ENCODE assay signal across 8 cellular contexts in genomic region chr14:52961060-52961639, GRCh38. TPM values are rescaled to one million over a fixed set of nuclear protein-coding genes. Genes with fewer than 3 reads are reported as not detected.
A peak's percentile ranks its signal among the peaks of the same experiment; 100 is the strongest.
DNase-seq lines count a peak whose midpoint lies in the region; ATAC-seq and TF ChIP-seq lines count a peak whose summit lies in the region.

No MANE protein-coding gene starts in this region.

- H3K4me3 Mint-ChIP-seq in activated naive CD8-positive, alpha-beta T cell treated with anti-CD3 and anti-CD28 coated beads, Interleukin-2, amount 50 U/mL, for 24 hours, result no peak overlapping the region

- H3K27me3 Mint-ChIP-seq in activated naive CD8-positive, alpha-beta T cell treated with anti-CD3 and anti-CD28 coated beads, Interleukin-2, amount 50 U/mL, for 24 hours, result no peaks in the 10 kb centered on the region

- H3K4me1 ChIP-seq in Karpas-422 (ENCODE audit: low read length) (no peaks in the 10 kb centered on the region), right cardiac atrium (ENCODE audit: control insufficient read depth, insufficient read depth, low read length) (no peaks in the 10 kb centered on the region), spleen (peaks cover 0 to 14% (median 7%) of the 10 kb centered on the region in 6 donors)

- H3K27ac Mint-ChIP-seq in activated naive CD8-positive, alpha-beta T cell treated with anti-CD3 and anti-CD28 coated beads, Interleukin-2, amount 50 U/mL, for 24 hours, result no peak overlapping the region

- 71% methylated on average over 4 of the region's 4 CpGs for WGBS in right cardiac atrium
- WGBS in spleen, 5 donors, result 71 to 90% (median 80%) methylated on average over 4 of the region's 4 CpGs

- H3K4me3 ChIP-seq in Karpas-422 (ENCODE audit: low read length) (no peak overlapping the region), right cardiac atrium (ENCODE audit: low read length) (no peak overlapping the region), spleen (no peak overlapping the region)

- H3K9ac ChIP-seq in Karpas-422 (ENCODE audit: low read length), result no peak overlapping the region

- no peaks in the 10 kb centered on the region for H3K9me2 ChIP-seq in Karpas-422 (replicated peaks; ENCODE audit: insufficient read depth, low read length)

- no peak for TF ChIP-seq POLR2A in spleen (IDR thresholded peaks at IDR 0.05)

- H3K36me3 ChIP-seq in Karpas-422 (ENCODE audit: insufficient read depth, low read length), result no peaks in the 10 kb centered on the region
- no peaks in the 10 kb centered on the region for H3K36me3 ChIP-seq in spleen

- H4K20me1 ChIP-seq in Karpas-422 (ENCODE audit: insufficient read depth, low read depth, low read length), result no peaks in the 10 kb centered on the region

- DNase-seq in activated gamma-delta T cell treated with Interleukin-2 at 50 U/mL for 16 hours (peak; percentile 53), activated gamma-delta T cell (lab: John Stamatoyannopoulos, UW) (no peak), Karpas-422 (peak; percentile 88), SHP77 treated with DMSO at 0.1 percent for 48 hours (lab: John Stamatoyannopoulos, UW) (peak; percentile 38), right cardiac atrium (peak; percentile 30 to 52 (median 51)), spleen (no peak), cerebellar nuclear complex (lab: John Stamatoyannopoulos, UW) (no peak)
- DNase-seq in activated naive CD8-positive, alpha-beta T cell treated with anti-CD3 and anti-CD28 coated beads, Interleukin-2, amount 50 U/mL, for 24 hours, result peak; percentile 46

- H3K36me3 Mint-ChIP-seq in activated naive CD8-positive, alpha-beta T cell treated with anti-CD3 and anti-CD28 coated beads, Interleukin-2, amount 50 U/mL, for 24 hours (ENCODE audit: low read depth), result no peaks in the 10 kb centered on the region

- H3K4me2 ChIP-seq in Karpas-422 (ENCODE audit: low read depth, low read length, poor library complexity, severe bottlenecking), result no peak overlapping the region

- peak; percentile 38 to 71 (median 64) for TF ChIP-seq CTCF in spleen (IDR thresholded peaks at IDR 0.05 in 8 of 11, conservative IDR thresholded peaks at IDR 0.05 in 3 of 11)

- H3K27ac ChIP-seq in Karpas-422 (ENCODE audit: low read length) (no peak overlapping the region), right cardiac atrium (ENCODE audit: low read length) (peak overlapping the region; percentile 12), spleen (peak overlapping the region in 6 of 8 donors; percentile 4 to 61 (median 32))

- no peaks in the 10 kb centered on the region for H3K79me2 ChIP-seq in Karpas-422 (ENCODE audit: low read length)

- peak overlapping the region; percentile 64 for H2AFZ ChIP-seq in Karpas-422 (ENCODE audit: low read length)

- ATAC-seq in activated naive CD8-positive, alpha-beta T cell treated with anti-CD3 and anti-CD28 coated beads, Interleukin-2, amount 50 U/mL, for 24 hours, result peak; percentile 52
- peak; percentile 87 to 92 for ATAC-seq in right cardiac atrium

- H3K4me1 Mint-ChIP-seq in activated naive CD8-positive, alpha-beta T cell treated with anti-CD3 and anti-CD28 coated beads, Interleukin-2, amount 50 U/mL, for 24 hours, result peaks cover 2% of the 10 kb centered on the region

- intact Hi-C loops in right cardiac atrium (cut with DNase I) (loop anchor here (2.0 to 10.0 kb wide), 3 partner anchors 84 to 139 kb away; no protein-coding TSS in a partner anchor), spleen (cut with DNase I; ENCODE audit: low total_unique reads) (loop anchor here (5.0 kb wide), 1 partner anchor 139 kb away; no protein-coding TSS in a partner anchor)

- H3K27me3 ChIP-seq in Karpas-422 (ENCODE audit: low read length) (no peaks in the 10 kb centered on the region), right cardiac atrium (ENCODE audit: control insufficient read depth, insufficient read depth) (no peaks in the 10 kb centered on the region), spleen (replicated peaks in 1 of 7) (no peaks in the 10 kb centered on the region)

- H3K9me3 Mint-ChIP-seq in activated naive CD8-positive, alpha-beta T cell treated with anti-CD3 and anti-CD28 coated beads, Interleukin-2, amount 50 U/mL, for 24 hours, result no peaks in the 10 kb centered on the region

- H3K9me3 ChIP-seq in Karpas-422 (ENCODE audit: low read length), result no peaks in the 10 kb centered on the region
- H3K9me3 ChIP-seq in right cardiac atrium (ENCODE audit: control insufficient read depth, low read length), result no peaks in the 10 kb centered on the region
- H3K9me3 ChIP-seq in spleen, result no peaks in the 10 kb centered on the region

RNA-seq across cellular contexts. Expression of gene FERMT2, which starts 10.3 kb away (rescaled TPM):
- total RNA-seq in Karpas-422 (2014; rRNA removed; shearing (Covaris generic); ENCODE audit: low replicate concordance), result 0.07 and 0.34 TPM in 2 replicates
- total RNA-seq in right cardiac atrium, result 100 to 1,000 TPM; 102 to 180 (median 117) TPM
- polyA plus RNA-seq in right cardiac atrium, result 48.8 TPM
- total RNA-seq in spleen, result 10 to 100 TPM; 39.0 to 94.5 (median 55.5) TPM
- polyA plus RNA-seq in spleen, result 10 to 100 TPM; 10.5 to 17.8 (median 12.0) TPM

Comparison
In these comparisons a context has a peak if more than half of its experiments do, and no peak if none do; other contexts are left out.
1. DNase-seq: peak in activated gamma-delta T cell treated with Interleukin-2 at 50 U/mL for 16 hours (single experiment), Karpas-422 (single experiment), SHP77 treated with DMSO at 0.1 percent for 48 hours (single experiment), activated naive CD8-positive, alpha-beta T cell treated with anti-CD3 and anti-CD28 coated beads, Interleukin-2, amount 50 U/mL, for 24 hours (single experiment) and right cardiac atrium (3 of 3); none in activated gamma-delta T cell (single experiment), spleen (single experiment) and cerebellar nuclear complex (0 of 2).
2. RNA of gene FERMT2, which starts 10.3 kb away (total RNA-seq): 102 to 180 TPM in right cardiac atrium and 39.0 to 94.5 TPM in spleen; 0.07 to 0.34 TPM in Karpas-422; every median in the first group is over 10 times any median in the second.